9 cellular contexts compared by ENCODE assay signal in genomic region chr1:165854101-165854845, GRCh38. TPM values are rescaled to one million over a fixed set of nuclear protein-coding genes. Genes with fewer than 3 reads are reported as not detected.
A peak's percentile ranks its signal among the peaks of the same experiment; 100 is the strongest.
DNase-seq lines count a peak whose midpoint lies in the region; ATAC-seq and TF ChIP-seq lines count a peak whose summit lies in the region.
"Had no signal": no experiment of that assay in that cellular context is flagged by ENCODE, and none has a peak within 500 bp of the region (broad histone marks: within the 10 kb centered on the region; RNA-seq: fewer than 3 reads in every experiment).

No MANE protein-coding gene starts in this region.

- H3K27ac ChIP-seq in Panc1 (ENCODE audit: low read length) = peak overlapping the region; percentile 24; the same call in 1 of the 2 replicates
- no peak overlapping the region for H3K27ac ChIP-seq in testis
- H3K27ac ChIP-seq: 22Rv1 had no signal

- H3K4me1 ChIP-seq in Panc1 (ENCODE audit: control insufficient read depth, insufficient read depth, low read length) (peaks cover 24% of the 10 kb centered on the region), testis (no peaks in the 10 kb centered on the region)

- 83 to 90% methylated on average over 7 of the region's 7 CpGs for WGBS in testis, 2 donors

- no peaks in the 10 kb centered on the region for H3K36me3 ChIP-seq in Panc1 (ENCODE audit: control insufficient read depth, insufficient read depth, low read length)
- no peaks in the 10 kb centered on the region for H3K36me3 ChIP-seq in testis (ENCODE audit: low read depth, missing control alignments)

- H3K9me3 ChIP-seq in Panc1 (ENCODE audit: control insufficient read depth, insufficient read depth, low read depth, low read length) = no peaks in the 10 kb centered on the region
- H3K9me3 ChIP-seq in testis = no peaks in the 10 kb centered on the region

- no peak for TF ChIP-seq POLR2A in testis (IDR thresholded peaks at IDR 0.05)

- in situ Hi-C loops in Panc1 (cut with HindIII; ENCODE audit: low pct_unique_long_range_greater_than_20kb, low sequenced_read_pairs) = no loop called here

- H3K36me3 Mint-ChIP-seq in stimulated activated effector memory CD8-positive, alpha-beta T cell treated with anti-CD3 and anti-CD28 coated beads, Interleukin-12 subunit alpha, Interleukin-12 subunit beta, amount 100 ng/mL, for 72 hours = no peaks in the 10 kb centered on the region

- BruUV-seq in Panc1 (replicated peaks; lab: Mats Ljungman, UMichigan) = no TSS peak

- ATAC-seq in Panc1 = peak; percentile 76
- no peak for ATAC-seq in stimulated activated effector memory CD8-positive, alpha-beta T cell treated with anti-CD3 and anti-CD28 coated beads, Interleukin-12 subunit alpha, Interleukin-12 subunit beta, amount 100 ng/mL, for 72 hours
- ATAC-seq in HG03139 (IDR thresholded peaks at IDR 0.05; ENCODE audit: unreplicated experiment) = no peak

- DNase-seq in DMS153 (lab: John Stamatoyannopoulos, UW) (peak; percentile 33), DMS153 treated with DMSO at 0.1 percent for 48 hours (lab: John Stamatoyannopoulos, UW; ENCODE audit: unreplicated experiment) (no peak), Panc1 (ENCODE audit: low read depth, low spot score) (no peak), fibroblast of mammary gland (ENCODE audit: low read depth) (peak; percentile 97), testis (no peak), midbrain (lab: John Stamatoyannopoulos, UW) (no peak)
- no peak for DNase-seq in stimulated activated effector memory CD8-positive, alpha-beta T cell treated with anti-CD3 and anti-CD28 coated beads, Interleukin-12 subunit alpha, Interleukin-12 subunit beta, amount 100 ng/mL, for 72 hours (ENCODE audit: low spot score in 2 of 2)

- H3K4me3 Mint-ChIP-seq in stimulated activated effector memory CD8-positive, alpha-beta T cell treated with anti-CD3 and anti-CD28 coated beads, Interleukin-12 subunit alpha, Interleukin-12 subunit beta, amount 100 ng/mL, for 72 hours = no peak overlapping the region

- H3K27me3 ChIP-seq in Panc1 (ENCODE audit: control insufficient read depth, insufficient read depth, low read length) (no peaks in the 10 kb centered on the region), testis (no peaks in the 10 kb centered on the region)

- POLR2A ChIA-PET in Panc1 (lab: Charles Lee) = interaction anchor here (0.9 kb wide), 1 partner anchor 10 kb away, joined by 3 read pairs; no protein-coding TSS in a partner anchor

- H3K9me3 Mint-ChIP-seq in stimulated activated effector memory CD8-positive, alpha-beta T cell treated with anti-CD3 and anti-CD28 coated beads, Interleukin-12 subunit alpha, Interleukin-12 subunit beta, amount 100 ng/mL, for 72 hours = no peaks in the 10 kb centered on the region

- peak overlapping the region; percentile 10 for H3K27ac Mint-ChIP-seq in stimulated activated effector memory CD8-positive, alpha-beta T cell treated with anti-CD3 and anti-CD28 coated beads, Interleukin-12 subunit alpha, Interleukin-12 subunit beta, amount 100 ng/mL, for 72 hours

- H3K4me3 ChIP-seq in Panc1 (ENCODE audit: low read depth in 2 of 2, low read length in 2 of 2) = no peak overlapping the region
- no peak overlapping the region for H3K4me3 ChIP-seq in fibroblast of mammary gland (ENCODE audit: control insufficient read depth, low read depth, low read length)
- no peak overlapping the region for H3K4me3 ChIP-seq in testis

- intact Hi-C loops in Panc1 (cut with micrococcal nuclease; ENCODE audit: unreplicated experiment) (no loop called here), testis (cut with DNase I; ENCODE audit: low total_unique reads) (no loop called here)

- CTCF ChIA-PET in Panc1 (lab: Charles Lee) = no interaction called here

- H3K4me1 Mint-ChIP-seq in stimulated activated effector memory CD8-positive, alpha-beta T cell treated with anti-CD3 and anti-CD28 coated beads, Interleukin-12 subunit alpha, Interleukin-12 subunit beta, amount 100 ng/mL, for 72 hours = peaks cover 63% of the 10 kb centered on the region

- no peak for TF ChIP-seq CTCF in Panc1 (IDR thresholded peaks at IDR 0.05)
- no peak for TF ChIP-seq CTCF in fibroblast of mammary gland (conservative IDR thresholded peaks at IDR 0.05; ENCODE audit: control insufficient read depth, insufficient read depth, low read depth, low read length)
- TF ChIP-seq CTCF in testis (IDR thresholded peaks at IDR 0.05) = no peak

RNA-seq across cellular contexts. Expression of gene UCK2, which starts 26.9 kb away (rescaled TPM):
- total RNA-seq in Panc1 (2021; ENCODE audit: unreplicated experiment) (91.2 TPM), testis (10 to 100 TPM; 27.6 to 29.7 TPM)
- polyA plus RNA-seq in Panc1 (2012; ENCODE audit: insufficient read length) = 73.8 TPM
- polyA plus RNA-seq in testis (ENCODE audit: insufficient read depth, low read depth, low replicate concordance) = 29.9 TPM

Comparison
In these comparisons a context has a peak if more than half of its experiments do, and no peak if none do; other contexts are left out.
1. DNase-seq: peak in DMS153 (single experiment) and fibroblast of mammary gland (single experiment); none in DMS153 treated with DMSO at 0.1 percent for 48 hours (single experiment), Panc1 (single experiment), stimulated activated effector memory CD8-positive, alpha-beta T cell treated with anti-CD3 and anti-CD28 coated beads, Interleukin-12 subunit alpha, Interleukin-12 subunit beta, amount 100 ng/mL, for 72 hours (0 of 2), testis (single experiment) and midbrain (single experiment).